In the genomic region with DNA sequence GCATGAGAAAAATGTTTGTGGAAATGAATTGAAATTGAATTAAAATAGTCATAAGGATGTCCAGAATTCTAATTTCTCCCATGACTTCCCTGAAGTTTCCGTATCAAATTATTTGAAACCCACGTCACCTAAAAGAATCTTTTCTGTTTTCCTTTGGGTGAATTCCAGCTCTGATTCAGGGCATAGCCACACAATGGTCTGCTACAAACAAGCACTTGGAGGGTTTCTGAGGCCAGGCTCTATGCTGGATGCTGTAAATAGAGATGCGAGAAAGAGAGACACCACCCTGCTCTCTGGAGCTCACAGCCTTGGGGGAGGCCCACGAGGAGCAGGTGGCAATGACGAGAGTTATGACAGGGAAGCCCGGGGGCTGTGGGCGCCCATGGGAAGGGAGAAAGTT, we compare ENCODE assay signal across 22 cellular contexts. TPM values are rescaled to one million over a fixed set of nuclear protein-coding genes. Genes with fewer than 3 reads are reported as not detected.
DNase-seq lines count a peak whose midpoint lies in the region; ATAC-seq and TF ChIP-seq lines count a peak whose summit lies in the region.
"Had no signal": no experiment of that assay in that cellular context is flagged by ENCODE, and none has a peak within 500 bp of the region (broad histone marks: within the 10 kb centered on the region; RNA-seq: fewer than 3 reads in every experiment).

No MANE protein-coding gene starts in this region.

- no peaks in the 10 kb centered on the region for H3K4me1 ChIP-seq in neural progenitor cell
- H3K4me1 ChIP-seq in adrenal gland (replicated peaks in 1 of 2): no peaks in the 10 kb centered on the region

- no peaks in the 10 kb centered on the region for H4K20me1 ChIP-seq in neural progenitor cell (ENCODE audit: low read depth)

- H3K36me3 ChIP-seq in neural progenitor cell (no peaks in the 10 kb centered on the region), adrenal gland (replicated peaks in 1 of 2) (no peaks in the 10 kb centered on the region)
- H3K36me3 ChIP-seq: MG63 had no signal

- 79 to 90% (median 87%) methylated on average over 7 of the region's 7 CpGs for WGBS in adrenal gland, 4 donors

- peaks cover 1% of the 10 kb centered on the region for H3K36me3 Mint-ChIP-seq in brain
- peaks cover 4% of the 10 kb centered on the region for H3K36me3 Mint-ChIP-seq in neural progenitor cell
- H3K36me3 Mint-ChIP-seq: IgD-negative memory B cell had no signal

- intact Hi-C loops in adrenal gland (cut with DNase I): no loop called here

- H3K27me3 Mint-ChIP-seq in brain: no peaks in the 10 kb centered on the region
- H3K27me3 Mint-ChIP-seq in neural progenitor cell (ENCODE audit: insufficient read depth, low read depth): peaks cover 16% of the 10 kb centered on the region

- H3K4me1 Mint-ChIP-seq in brain (peaks cover 55% of the 10 kb centered on the region), neural progenitor cell (peaks cover 42% of the 10 kb centered on the region)

- H3K27me3 ChIP-seq in neural progenitor cell (no peaks in the 10 kb centered on the region), adrenal gland (no peaks in the 10 kb centered on the region)
- H3K27me3 ChIP-seq: MG63 had no signal

- H2AFZ ChIP-seq in neural progenitor cell (replicated peaks): no peak overlapping the region

- no peak overlapping the region for H3K4me3 ChIP-seq in neural progenitor cell
- no peak overlapping the region for H3K4me3 ChIP-seq in adrenal gland
- H3K4me3 ChIP-seq: MG63, SK-N-MC had no signal

- DNase-seq in AG08396 (ENCODE audit: low spot score): peak; percentile 41
- DNase-seq in M059J (ENCODE audit: low read depth): peak; percentile 49
- DNase-seq in neural progenitor cell (ENCODE audit: low spot score): no peak
- no peak for DNase-seq in NCI-H2081 (lab: John Stamatoyannopoulos, UW)
- DNase-seq in adrenal gland: no peak
- DNase-seq: DMS79 treated with DMSO at 0.1 percent for 48 hours, GDM1, H9, Karpas-422, MG63, NCI-H1092 treated with DMSO at 0.1 percent for 48 hours, NCI-H1694, NCI-H510A, NCI-H774, SHP77 had no signal

- H3F3A ChIP-seq in neural progenitor cell (ENCODE audit: low read depth): no peaks in the 10 kb centered on the region

- ATAC-seq in HG03039 (IDR thresholded peaks at IDR 0.05; ENCODE audit: unreplicated experiment) (no peak), GM21367 (IDR thresholded peaks at IDR 0.05; ENCODE audit: unreplicated experiment) (no peak)

- H3K27ac Mint-ChIP-seq in brain (peak overlapping the region; percentile 19 to 81 (median 48)), neural progenitor cell (peak overlapping the region; percentile 15)
- H3K27ac Mint-ChIP-seq: H9, IgD-negative memory B cell had no signal

- no peak overlapping the region for H3K9ac ChIP-seq in neural progenitor cell

- no peak overlapping the region for H3K27ac ChIP-seq in neural progenitor cell
- no peak overlapping the region for H3K27ac ChIP-seq in adrenal gland
- H3K27ac ChIP-seq: C4-2B, SK-N-MC had no signal

- TF ChIP-seq CTCF in brain (conservative IDR thresholded peaks at IDR 0.05): no peak
- no peak for TF ChIP-seq CTCF in neural progenitor cell (IDR thresholded peaks at IDR 0.05)
- TF ChIP-seq CTCF in adrenal gland (IDR thresholded peaks at IDR 0.05): no peak

- TF ChIP-seq POLR2A in adrenal gland (IDR thresholded peaks at IDR 0.05): no peak

- peaks cover 0 to 8% (median 5%) of the 10 kb centered on the region in 5 experiments for H3K9me3 Mint-ChIP-seq in brain
- H3K9me3 Mint-ChIP-seq in neural progenitor cell: peaks cover under 1% of the 10 kb centered on the region

- H3K4me3 Mint-ChIP-seq in brain (no peak overlapping the region), neural progenitor cell (no peak overlapping the region)
- H3K4me3 Mint-ChIP-seq: H9, IgD-negative memory B cell had no signal

- H3K79me2 ChIP-seq in neural progenitor cell (ENCODE audit: low read depth): no peaks in the 10 kb centered on the region

- no peak overlapping the region for H3K4me2 ChIP-seq in neural progenitor cell

- H3K9me3 ChIP-seq in neural progenitor cell (ENCODE audit: low read depth) (no peaks in the 10 kb centered on the region), adrenal gland (replicated peaks in 1 of 3) (no peaks in the 10 kb centered on the region)

RNA-seq across cellular contexts. Expression of a gene that starts 33.6 kb away (rescaled TPM):
- not detected in 2 replicates for total RNA-seq in M059J (2014; rRNA removed; shearing (Covaris generic))
- polyA plus RNA-seq in brain (ENCODE audit: insufficient read depth, low read depth, low replicate concordance) (1.6 TPM), adrenal gland (10 to 100 TPM in 1 of 3 donors, under 1 TPM in 2; 0.44 to 11.5 (median 0.68) TPM)
- total RNA-seq in neural progenitor cell (ENCODE audit: low replicate concordance) (not detected in 2 replicates), adrenal gland (1 to 10 TPM in 1 of 8 donors, under 1 TPM in 1, not detected in 6; 0.60 to 2.9 TPM)
- total RNA-seq: OCI-LY7 had no signal
- polyA plus RNA-seq: IgD-negative memory B cell had no signal

RNA-seq across cellular contexts. Expression of a gene that starts 54.8 kb away (rescaled TPM):
- not detected in 2 replicates for total RNA-seq in M059J (2014; rRNA removed; shearing (Covaris generic))
- polyA plus RNA-seq in brain (ENCODE audit: insufficient read depth, low read depth, low replicate concordance) (16.3 TPM), adrenal gland (10 to 100 TPM in 1 of 3 donors, 1 to 10 TPM in 2; 1.8 to 13.9 (median 7.0) TPM)
- total RNA-seq in neural progenitor cell (ENCODE audit: low replicate concordance) (0.39 and 0.56 TPM in 2 replicates), adrenal gland (10 to 100 TPM in 3 of 8 donors, 1 to 10 TPM in 1, under 1 TPM in 4; 0.22 to 25.0 (median 0.82) TPM)
- total RNA-seq: OCI-LY7 had no signal
- polyA plus RNA-seq: IgD-negative memory B cell had no signal

Comparison
In these comparisons a context has a peak if more than half of its experiments do, and no peak if none do; other contexts are left out.
1. DNase-seq: peak in AG08396 (single experiment) and M059J (single experiment); none in neural progenitor cell (single experiment), NCI-H2081 (0 of 2) and adrenal gland (0 of 7).